In the genomic region with DNA sequence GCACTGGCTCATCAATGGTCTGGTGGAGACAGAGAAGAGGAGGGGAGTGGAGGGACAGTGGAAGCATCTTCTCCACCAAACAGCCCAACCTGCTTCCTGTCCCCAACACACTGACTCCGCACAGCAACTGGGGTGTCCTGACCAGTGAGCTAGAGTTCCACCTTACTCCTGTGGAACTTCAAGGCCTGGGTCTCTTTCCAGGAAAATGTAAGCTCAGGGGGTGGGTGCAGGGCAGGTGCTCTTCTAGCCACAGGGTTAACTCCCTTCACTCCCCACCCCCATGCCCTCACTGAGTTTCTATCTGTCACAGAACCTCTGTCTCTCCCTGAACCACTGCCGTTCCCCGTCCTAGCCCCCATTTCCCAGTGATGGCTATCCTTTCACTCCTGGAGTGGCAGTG, we compare ENCODE assay signal across 8 cellular contexts. TPM values are rescaled to one million over a fixed set of nuclear protein-coding genes. Genes with fewer than 3 reads are reported as not detected.
DNase-seq lines count a peak whose midpoint lies in the region; ATAC-seq, FAIRE-seq and TF ChIP-seq lines count a peak whose summit lies in the region.

No MANE protein-coding gene starts in this region.

- POLR2A ChIA-PET in H1 (lab: Charles Lee; ENCODE audit: partially characterized antibody): interaction anchor here (1.1 to 2.2 kb wide), 10 partner anchors 7 to 104 kb away, joined by 3 to 8 read pairs (median 5); a partner anchor contains a TSS

- peak overlapping the region; percentile 76 for H2BK120ac ChIP-seq in H1 (replicated peaks; ENCODE audit: low read depth, low read length)

- H4K5ac ChIP-seq in H1 (ENCODE audit: insufficient read length, low read depth, low read length): no peak overlapping the region

- peak overlapping the region; percentile 99 for H2BK15ac ChIP-seq in H1 (ENCODE audit: low read length)

- H3K14ac ChIP-seq in H1 (ENCODE audit: insufficient read length): no peak overlapping the region

- peak overlapping the region; percentile 38 for H4K91ac ChIP-seq in H1 (replicated peaks; ENCODE audit: insufficient read length, low read length)

- H3K79me2 ChIP-seq in OCI-LY1 (ENCODE audit: insufficient read depth, low read length): no peaks in the 10 kb centered on the region
- H3K79me2 ChIP-seq in H1 (ENCODE audit: control insufficient read depth in 1 of 2, insufficient read depth in 2 of 2, low read length in 2 of 2): no peaks in the 10 kb centered on the region

- H3K9me2 ChIP-seq in OCI-LY1 (ENCODE audit: low read depth, low read length): no peaks in the 10 kb centered on the region

- no peak for TF ChIP-seq RAD21 in H1 (IDR thresholded peaks at IDR 0.05 in 1 of 2, conservative IDR thresholded peaks at IDR 0.05 in 1 of 2; ENCODE audit: low read depth in 2 of 2, low read length in 2 of 2)

- H3K23me2 ChIP-seq in H1 (ENCODE audit: low read depth, low read length): peaks cover 7% of the 10 kb centered on the region; the same call in 1 of the 2 replicates

- H4K20me1 ChIP-seq in OCI-LY1 (ENCODE audit: insufficient read depth, low read length) (no peaks in the 10 kb centered on the region), H1 (replicated peaks in 1 of 2; ENCODE audit: control insufficient read depth in 1 of 2, insufficient read depth in 2 of 2, low read length in 2 of 2) (no peaks in the 10 kb centered on the region)

- peak overlapping the region; percentile 81; the same call in 1 of the 2 replicates for H2BK12ac ChIP-seq in H1 (ENCODE audit: low read depth, low read length)

- peak overlapping the region; percentile 86; the same call in 1 of the 2 replicates for H3K18ac ChIP-seq in H1 (ENCODE audit: extremely low read depth, low read length)

- H3K27ac ChIP-seq in OCI-LY1 (ENCODE audit: low read depth, low read length, poor library complexity, severe bottlenecking) (no peak overlapping the region), H1 (ENCODE audit: low read depth, low read length) (no peak overlapping the region), ovary (peak overlapping the region; percentile 65 to 95), small intestine (ENCODE audit: low read depth in 1 of 2, low read length in 1 of 2) (peak overlapping the region in 1 of 2 donors; percentile 91)

- H3K36me3 ChIP-seq in OCI-LY1 (ENCODE audit: insufficient read depth, low read length) (no peaks in the 10 kb centered on the region), H1 (ENCODE audit: control insufficient read depth in 2 of 4, insufficient read depth in 4 of 4, low read length in 3 of 4) (no peaks in the 10 kb centered on the region), ovary (no peaks in the 10 kb centered on the region), small intestine (ENCODE audit: control insufficient read depth in 2 of 2, insufficient read depth in 2 of 2, low read length in 2 of 2) (peaks cover 3 to 5% of the 10 kb centered on the region in 2 donors)

- H2AK5ac ChIP-seq in H1 (ENCODE audit: low read depth, low read length): peak overlapping the region; percentile 48; the same call in 1 of the 2 replicates

- no peak for FAIRE-seq in H1 (lab: Jason Lieb, UNC)
- no peak for FAIRE-seq in small intestine (lab: Jason Lieb, UNC)

- H3K4me3 ChIP-seq in OCI-LY1 (ENCODE audit: low read depth, low read length, poor library complexity, severe bottlenecking) (peak overlapping the region; percentile 81), H1 (ENCODE audit: extremely low read depth in 1 of 4, insufficient read depth in 2 of 4, low read depth in 3 of 4, low read length in 4 of 4) (peak overlapping the region in 3 of 4 experiments; percentile 32 to 83 (median 47); a peak in 5 of 8 replicates), ovary (peak overlapping the region; percentile 79), small intestine (ENCODE audit: low read depth in 1 of 2, low read length in 2 of 2) (peak overlapping the region in 1 of 2 donors; percentile 76)

- no peak overlapping the region for H3K23ac ChIP-seq in H1 (ENCODE audit: insufficient read length)

- no peak overlapping the region for H3K56ac ChIP-seq in H1 (replicated peaks; ENCODE audit: insufficient read length, low read depth, low read length)

- H3K9me3 ChIP-seq in OCI-LY1 (ENCODE audit: low read length): no peaks in the 10 kb centered on the region
- H3K9me3 ChIP-seq in H1 (ENCODE audit: insufficient read depth in 2 of 2, low read depth in 1 of 2, low read length in 1 of 2): no peaks in the 10 kb centered on the region
- H3K9me3 ChIP-seq in ovary: no peaks in the 10 kb centered on the region
- H3K9me3 ChIP-seq in small intestine (ENCODE audit: control insufficient read depth, low read depth): no peaks in the 10 kb centered on the region

- H3K4me2 ChIP-seq in OCI-LY1 (ENCODE audit: low read length): peak overlapping the region; percentile 70
- peak overlapping the region; percentile 70 to 91 for H3K4me2 ChIP-seq in H1 (ENCODE audit: insufficient read depth in 1 of 2, low read depth in 2 of 2, low read length in 2 of 2)

- no peak overlapping the region for H2AFZ ChIP-seq in OCI-LY1 (ENCODE audit: low read length)
- H2AFZ ChIP-seq in H1 (ENCODE audit: low read length): no peak overlapping the region

- H3K4ac ChIP-seq in H1 (replicated peaks; ENCODE audit: insufficient read length, low read depth, low read length): no peak overlapping the region

- TF ChIP-seq POLR2A in H1 (IDR thresholded peaks at IDR 0.05; ENCODE audit: control extremely low read depth in 1 of 2, low read depth in 2 of 2, low read length in 2 of 2) (no peak), ovary (IDR thresholded peaks at IDR 0.05) (no peak)

- ATAC-seq in GM21723 (IDR thresholded peaks at IDR 0.05; ENCODE audit: unreplicated experiment): no peak

- TF ChIP-seq EP300 in H1 (IDR thresholded peaks at IDR 0.05; ENCODE audit: borderline replicate concordance in 1 of 2, low read depth in 2 of 2, low read length in 2 of 2) (no peak), ovary (IDR thresholded peaks at IDR 0.05) (no peak)

- TF ChIP-seq CTCF in OCI-LY1 (IDR thresholded peaks at IDR 0.05; ENCODE audit: low read length): no peak
- TF ChIP-seq CTCF in H1 (IDR thresholded peaks at IDR 0.05; ENCODE audit: control extremely low read depth in 1 of 3, insufficient read depth in 1 of 3, low read depth in 1 of 3, low read length in 3 of 3): no peak
- TF ChIP-seq CTCF in ovary (IDR thresholded peaks at IDR 0.05): no peak
- no peak for TF ChIP-seq CTCF in GM20000 (IDR thresholded peaks at IDR 0.05; ENCODE audit: extremely low read depth, missing control alignments)

- no peaks in the 10 kb centered on the region for H3F3A ChIP-seq in OCI-LY1 (ENCODE audit: insufficient read depth, low read length)

- H2BK20ac ChIP-seq in H1 (ENCODE audit: low read length): peak overlapping the region; percentile 90

- H3K9ac ChIP-seq in OCI-LY1 (ENCODE audit: low read length): peak overlapping the region; percentile 79
- no peak overlapping the region for H3K9ac ChIP-seq in H1 (replicated peaks in 1 of 4; ENCODE audit: extremely low read depth in 1 of 4, low read depth in 3 of 4, low read length in 3 of 4)

- H3K79me1 ChIP-seq in H1 (ENCODE audit: low read depth, low read length): no peaks in the 10 kb centered on the region

- intact Hi-C loops in ovary (cut with DNase I): loop anchor here in 3 of 4 donors (5.0 kb wide), 2 partner anchors 52 to 107 kb away; a partner anchor contains a TSS

- WGBS in H1 (ENCODE audit: extremely low coverage in 1 of 2, insufficient coverage in 1 of 2, insufficient read length in 1 of 2, insufficient replicate concordance in 2 of 2, low coverage in 1 of 2, low lambda C conversion rate in 2 of 2, missing lambda C conversion rate in 1 of 2), 2 experiments: 80% methylated on average over 3 of the region's 3 CpGs; no CpG with 5 or more reads in 1 of the 2 experiments
- 43 to 52% (median 49%) methylated on average over 3 of the region's 3 CpGs for WGBS in ovary, 3 donors
- WGBS in small intestine, 3 donors: 38 to 53% (median 43%) methylated on average over 3 of the region's 3 CpGs

- CTCF ChIA-PET in H1 (lab: Charles Lee; ENCODE audit: partially characterized antibody): interaction anchor here (1.2 to 14.2 kb wide), 7 partner anchors 10 to 138 kb away, joined by 4 to 126 read pairs (median 6); a partner anchor contains a TSS

- peak; percentile 9 for DNase-seq in EL
- no peak for DNase-seq in H1 (ENCODE audit: low read depth in 1 of 2, low spot score in 2 of 2)
- DNase-seq in ovary: no peak
- no peak for DNase-seq in small intestine
- DNase-seq in AML-193 (lab: John Stamatoyannopoulos, UW): no peak
- DNase-seq in GM20000 (ENCODE audit: low spot score): no peak

- H3K27me3 ChIP-seq in OCI-LY1 (ENCODE audit: insufficient read depth, low read length): no peaks in the 10 kb centered on the region
- peaks cover 0 to 11% (median 9%) of the 10 kb centered on the region in 4 experiments; a peak in 5 of 7 replicates for H3K27me3 ChIP-seq in H1 (replicated peaks in 1 of 4; ENCODE audit: control insufficient read depth in 3 of 4, extremely low read depth in 1 of 4, insufficient read depth in 3 of 4, low read length in 3 of 4)
- H3K27me3 ChIP-seq in ovary: no peaks in the 10 kb centered on the region
- H3K27me3 ChIP-seq in small intestine (ENCODE audit: control insufficient read depth in 2 of 2, insufficient read depth in 2 of 2, low read length in 2 of 2): no peaks in the 10 kb centered on the region

- no peak overlapping the region; the same call in 1 of the 2 replicates for H4K8ac ChIP-seq in H1 (ENCODE audit: extremely low read depth, insufficient read depth, low read length)

- H3K4me1 ChIP-seq in OCI-LY1 (ENCODE audit: insufficient read depth, low read length, severe bottlenecking) (peaks cover 6% of the 10 kb centered on the region), H1 (replicated peaks in 1 of 4; ENCODE audit: control insufficient read depth in 3 of 4, insufficient read depth in 4 of 4, low read length in 3 of 4) (peaks cover 11 to 35% (median 24%) of the 10 kb centered on the region in 4 experiments), ovary (ENCODE audit: insufficient read depth) (peaks cover 7% of the 10 kb centered on the region), small intestine (ENCODE audit: control insufficient read depth in 2 of 2, insufficient read depth in 1 of 2, low read depth in 1 of 2, low read length in 1 of 2) (peaks cover 0 to 9% of the 10 kb centered on the region in 2 donors)

- peak overlapping the region; percentile 81; the same call in 1 of the 2 replicates for H2BK5ac ChIP-seq in H1 (ENCODE audit: low read depth, low read length)

RNA-seq across cellular contexts. Expression of a gene that starts 0.9 kb away (rescaled TPM):
- total RNA-seq in H1 (2021; fragmentation: NEBNext Ultra II Directional; extraction: Animal tissue kit (Norgen Biotek cat#: 25700)): 5.1 and 5.8 TPM in 2 replicates
- 6.6 and 7.9 TPM in 2 replicates for polyA plus RNA-seq in H1 (2011; rRNA removed)
- polyA plus RNA-seq in H1 (2011; cell fraction: cytosol; rRNA removed): 4.8 TPM
- polyA plus RNA-seq in H1 (2011; cell fraction: nucleus; rRNA removed): 5.9 TPM
- 4.7 to 6.3 TPM (median 5.8 TPM) in 4 replicates for polyA plus RNA-seq in H1 (2012, experiment 1 of 2)
- polyA plus RNA-seq in H1 (2012, experiment 2 of 2): 4.1 TPM
- polyA plus RNA-seq in H1 (2013, experiment 1 of 2): 2.7 TPM
- 2.8 TPM for polyA plus RNA-seq in H1 (2013, experiment 2 of 2)
- polyA minus RNA-seq in H1 (2011; rRNA and poly(A)+ RNA removed): 6.1 and 9.2 TPM in 2 replicates
- 2.9 TPM for polyA minus RNA-seq in H1 (2011; cell fraction: cytosol; rRNA and poly(A)+ RNA removed)
- polyA minus RNA-seq in H1 (2011; cell fraction: nucleus; rRNA and poly(A)+ RNA removed): 6.0 TPM
- total RNA-seq in ovary: 10 to 100 TPM; 10.1 to 25.3 (median 19.3) TPM
- polyA plus RNA-seq in ovary: 10 to 100 TPM; 13.2 to 29.2 TPM
- polyA plus RNA-seq in small intestine: 10 to 100 TPM in 1 of 3 donors, 1 to 10 TPM in 2; 7.8 to 10.0 (median 8.9) TPM

RNA-seq across cellular contexts. Expression of a gene that starts 11.7 kb away (rescaled TPM):
- total RNA-seq in H1 (2021; fragmentation: NEBNext Ultra II Directional; extraction: Animal tissue kit (Norgen Biotek cat#: 25700)): 21.5 and 23.9 TPM in 2 replicates
- polyA plus RNA-seq in H1 (2011; rRNA removed): 13.9 and 16.3 TPM in 2 replicates
- 19.1 TPM for polyA plus RNA-seq in H1 (2011; cell fraction: cytosol; rRNA removed)
- polyA plus RNA-seq in H1 (2011; cell fraction: nucleus; rRNA removed): 30.3 TPM
- 17.2 to 24.1 TPM (median 18.9 TPM) in 4 replicates for polyA plus RNA-seq in H1 (2012, experiment 1 of 2)
- 15.5 TPM for polyA plus RNA-seq in H1 (2012, experiment 2 of 2)
- polyA plus RNA-seq in H1 (2013, experiment 1 of 2): 22.1 TPM
- polyA plus RNA-seq in H1 (2013, experiment 2 of 2): 21.1 TPM
- polyA minus RNA-seq in H1 (2011; rRNA and poly(A)+ RNA removed): 13.5 and 13.6 TPM in 2 replicates
- 13.2 TPM for polyA minus RNA-seq in H1 (2011; cell fraction: cytosol; rRNA and poly(A)+ RNA removed)
- polyA minus RNA-seq in H1 (2011; cell fraction: nucleus; rRNA and poly(A)+ RNA removed): 15.8 TPM
- total RNA-seq in ovary: 10 to 100 TPM; 21.0 to 39.3 (median 24.9) TPM
- 10 to 100 TPM; 21.9 to 34.0 TPM for polyA plus RNA-seq in ovary
- polyA plus RNA-seq in small intestine: 10 to 100 TPM; 20.2 to 42.5 (median 35.4) TPM

RNA-seq across cellular contexts. Expression of a gene that starts 52.4 kb away (rescaled TPM):
- 44.6 and 46.7 TPM in 2 replicates for total RNA-seq in H1 (2021; fragmentation: NEBNext Ultra II Directional; extraction: Animal tissue kit (Norgen Biotek cat#: 25700))
- polyA plus RNA-seq in H1 (2011; rRNA removed) (41.4 and 55.9 TPM in 2 replicates), ovary (10 to 100 TPM; 21.9 to 88.0 TPM), small intestine (10 to 100 TPM; 23.0 to 37.4 (median 31.8) TPM)
- 63.8 TPM for polyA plus RNA-seq in H1 (2011; cell fraction: cytosol; rRNA removed)
- 22.2 TPM for polyA plus RNA-seq in H1 (2011; cell fraction: nucleus; rRNA removed)
- 43.2 to 52.2 TPM (median 45.1 TPM) in 4 replicates for polyA plus RNA-seq in H1 (2012, experiment 1 of 2)
- polyA plus RNA-seq in H1 (2012, experiment 2 of 2): 18.8 TPM
- 29.8 TPM for polyA plus RNA-seq in H1 (2013, experiment 1 of 2)
- 33.2 TPM for polyA plus RNA-seq in H1 (2013, experiment 2 of 2)
- polyA minus RNA-seq in H1 (2011; rRNA and poly(A)+ RNA removed): 60.5 and 74.1 TPM in 2 replicates
- 34.8 TPM for polyA minus RNA-seq in H1 (2011; cell fraction: cytosol; rRNA and poly(A)+ RNA removed)
- polyA minus RNA-seq in H1 (2011; cell fraction: nucleus; rRNA and poly(A)+ RNA removed): 41.1 TPM
- total RNA-seq in ovary: 10 to 100 TPM; 21.9 to 40.0 (median 29.3) TPM

RNA-seq across cellular contexts. Expression of a gene that starts 55.9 kb away (rescaled TPM):
- total RNA-seq in H1 (2021; fragmentation: NEBNext Ultra II Directional; extraction: Animal tissue kit (Norgen Biotek cat#: 25700)): not detected in 2 replicates
- 0.09 and 0.33 TPM in 2 replicates for polyA plus RNA-seq in H1 (2011; rRNA removed)
- polyA plus RNA-seq in H1 (2011; cell fraction: cytosol; rRNA removed): not detected
- polyA plus RNA-seq in H1 (2011; cell fraction: nucleus; rRNA removed): 0.26 TPM
- 0.37 TPM in 1 of 4 replicates, not detected in the others for polyA plus RNA-seq in H1 (2012, experiment 1 of 2)
- polyA plus RNA-seq in H1 (2012, experiment 2 of 2): not detected
- polyA plus RNA-seq in H1 (2013, experiment 1 of 2): 0.20 TPM
- 0.17 TPM for polyA plus RNA-seq in H1 (2013, experiment 2 of 2)
- polyA minus RNA-seq in H1 (2011; rRNA and poly(A)+ RNA removed): 0.76 TPM in 1 of 2 replicates, not detected in the other
- polyA minus RNA-seq in H1 (2011; cell fraction: cytosol; rRNA and poly(A)+ RNA removed): not detected
- 0.70 TPM for polyA minus RNA-seq in H1 (2011; cell fraction: nucleus; rRNA and poly(A)+ RNA removed)
- total RNA-seq in ovary: under 1 TPM in 1 of 7 donors, not detected in 6; 0.45 TPM
- polyA plus RNA-seq in ovary: under 1 TPM in 1 of 2 donors, not detected in 1; 0.08 TPM
- not detected for polyA plus RNA-seq in small intestine

Comparison
In these comparisons a context has a peak if more than half of its experiments do, and no peak if none do; other contexts are left out.
1. H3K27ac ChIP-seq: peak in ovary (2 of 2); none in OCI-LY1 (single experiment) and H1 (single experiment).